8 cellular contexts compared by ENCODE assay signal in the genomic region with DNA sequence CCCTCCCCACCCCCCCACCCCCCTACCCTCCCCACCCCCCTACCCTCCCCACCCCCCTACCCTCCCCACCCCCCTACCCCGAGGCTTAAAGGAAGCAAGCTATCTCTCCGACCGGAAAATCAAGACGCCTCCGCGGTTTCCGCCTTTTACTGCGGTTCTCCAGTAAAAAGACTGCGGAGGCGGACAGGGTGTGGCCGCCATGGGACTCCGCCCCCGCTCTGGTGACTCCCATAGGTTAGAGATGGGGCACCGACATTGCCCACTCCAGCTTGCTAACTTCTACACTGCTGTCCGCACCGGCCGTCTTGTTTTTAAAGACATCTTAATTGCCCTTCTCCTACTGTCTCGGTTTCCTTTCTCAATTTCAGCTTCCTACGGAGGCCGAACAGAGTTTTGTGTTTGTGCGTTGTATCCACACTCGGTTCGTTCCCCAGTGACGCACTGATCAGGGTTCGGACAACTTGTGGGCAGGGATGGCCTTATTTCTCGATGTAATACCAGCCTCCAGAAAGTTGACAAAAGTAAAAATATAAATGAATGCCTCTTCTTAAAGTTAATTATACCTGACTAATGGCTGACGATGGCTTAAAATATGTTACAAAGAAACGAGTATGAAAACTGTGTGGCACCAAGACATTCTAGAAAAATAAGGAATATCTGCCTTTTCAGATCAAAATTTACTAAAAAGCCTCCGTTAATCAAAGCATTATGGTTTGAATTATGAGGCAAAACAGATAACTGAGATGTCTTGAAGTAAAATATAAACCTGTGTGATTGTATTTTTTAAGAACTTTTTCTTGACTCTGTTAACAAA. TPM values are rescaled to one million over a fixed set of nuclear protein-coding genes. Genes with fewer than 3 reads are reported as not detected.
DNase-seq lines count a peak whose midpoint lies in the region; FAIRE-seq and TF ChIP-seq lines count a peak whose summit lies in the region.

No MANE protein-coding gene starts in this region.

- DNase-seq in HFFc6 (no peak), glutamatergic neuron (peak; percentile 55), midbrain (lab: John Stamatoyannopoulos, UW) (no peak), GM19239 (ENCODE audit: insufficient read length, low spot score) (no peak), dedifferentiated amniotic fluid mesenchymal stem cell (ENCODE audit: extremely low spot score) (no peak), NCI-H446 treated with DMSO at 0.1 percent for 48 hours (lab: John Stamatoyannopoulos, UW) (no peak)
- DNase-seq in activated CD4-positive, alpha-beta T cell treated with anti-CD3 and anti-CD28 coated beads for 4 hours: peak; percentile 50 to 58
- DNase-seq in stimulated activated CD4-positive, alpha-beta T cell treated with anti-CD3 and anti-CD28 coated beads, Interleukin-4, amount 100 ng/mL, for 1 hour: peak; percentile 34

- H3K27me3 Mint-ChIP-seq in HFFc6 (ENCODE audit: insufficient read depth): peaks cover 4% of the 10 kb centered on the region
- H3K27me3 Mint-ChIP-seq in glutamatergic neuron (ENCODE audit: unreplicated experiment): peaks cover 3% of the 10 kb centered on the region

- TF ChIP-seq CTCF in HFFc6 (IDR thresholded peaks at IDR 0.05) (no peak), glutamatergic neuron (IDR thresholded peaks at IDR 0.05; ENCODE audit: partially characterized antibody, unreplicated experiment) (no peak)

- peak overlapping the region; percentile 57 for H3K4me3 Mint-ChIP-seq in HFFc6
- peak overlapping the region; percentile 84 for H3K4me3 Mint-ChIP-seq in glutamatergic neuron (ENCODE audit: unreplicated experiment)

- H3K27ac Mint-ChIP-seq in HFFc6 (no peak overlapping the region; the same call in 1 of the 2 replicates), glutamatergic neuron (ENCODE audit: unreplicated experiment) (peak overlapping the region; percentile 46)

- no peak for FAIRE-seq in GM19239 (lab: Jason Lieb, UNC)

- peaks cover 12% of the 10 kb centered on the region for H3K9me3 Mint-ChIP-seq in HFFc6
- peaks cover 9% of the 10 kb centered on the region for H3K9me3 Mint-ChIP-seq in glutamatergic neuron (ENCODE audit: unreplicated experiment)

- H3K36me3 Mint-ChIP-seq in HFFc6 (ENCODE audit: low read depth) (peaks cover 35% of the 10 kb centered on the region), glutamatergic neuron (ENCODE audit: unreplicated experiment) (peaks cover 16% of the 10 kb centered on the region)

- peaks cover 10% of the 10 kb centered on the region for H3K4me1 Mint-ChIP-seq in HFFc6 (ENCODE audit: low read depth)
- H3K4me1 Mint-ChIP-seq in glutamatergic neuron (ENCODE audit: low read depth, unreplicated experiment): peaks cover 5% of the 10 kb centered on the region

RNA-seq across cellular contexts. Expression of gene ZNF200, which starts 1.1 kb away (rescaled TPM):
- 1 to 10 TPM; 5.1 to 6.3 (median 5.7) TPM for total RNA-seq in HFFc6 (2021; fragmentation: NEBNext Ultra II Directional; extraction: Animal tissue kit (Norgen Biotek cat#: 25700))
- total RNA-seq in glutamatergic neuron (ENCODE audit: unreplicated experiment): 12.2 TPM

RNA-seq across cellular contexts. Expression of gene MEFV, which starts 20.4 kb away (rescaled TPM):
- under 1 TPM in 1 of 6 experiments, not detected in 5; 0.09 TPM for total RNA-seq in HFFc6 (2021; fragmentation: NEBNext Ultra II Directional; extraction: Animal tissue kit (Norgen Biotek cat#: 25700))
- total RNA-seq in glutamatergic neuron (ENCODE audit: unreplicated experiment): not detected

RNA-seq across cellular contexts. Expression of gene ZNF263, which starts 47.2 kb away (rescaled TPM):
- 10 to 100 TPM; 19.7 to 24.5 (median 20.8) TPM for total RNA-seq in HFFc6 (2021; fragmentation: NEBNext Ultra II Directional; extraction: Animal tissue kit (Norgen Biotek cat#: 25700))
- 33.1 TPM for total RNA-seq in glutamatergic neuron (ENCODE audit: unreplicated experiment)

RNA-seq across cellular contexts. Expression of gene OR1F1, which starts 48.1 kb away (rescaled TPM):
- not detected for total RNA-seq in HFFc6 (2021; fragmentation: NEBNext Ultra II Directional; extraction: Animal tissue kit (Norgen Biotek cat#: 25700))
- not detected for total RNA-seq in glutamatergic neuron (ENCODE audit: unreplicated experiment)

Comparison
In these comparisons a context has a peak if more than half of its experiments do, and no peak if none do; other contexts are left out.
1. DNase-seq: peak in activated CD4-positive, alpha-beta T cell treated with anti-CD3 and anti-CD28 coated beads for 4 hours (2 of 2), glutamatergic neuron (single experiment) and stimulated activated CD4-positive, alpha-beta T cell treated with anti-CD3 and anti-CD28 coated beads, Interleukin-4, amount 100 ng/mL, for 1 hour (single experiment); none in HFFc6 (single experiment), midbrain (single experiment), GM19239 (single experiment), dedifferentiated amniotic fluid mesenchymal stem cell (single experiment) and NCI-H446 treated with DMSO at 0.1 percent for 48 hours (single experiment).